Comparison of ENCODE assay signal across 20 cellular contexts in the genomic region with DNA sequence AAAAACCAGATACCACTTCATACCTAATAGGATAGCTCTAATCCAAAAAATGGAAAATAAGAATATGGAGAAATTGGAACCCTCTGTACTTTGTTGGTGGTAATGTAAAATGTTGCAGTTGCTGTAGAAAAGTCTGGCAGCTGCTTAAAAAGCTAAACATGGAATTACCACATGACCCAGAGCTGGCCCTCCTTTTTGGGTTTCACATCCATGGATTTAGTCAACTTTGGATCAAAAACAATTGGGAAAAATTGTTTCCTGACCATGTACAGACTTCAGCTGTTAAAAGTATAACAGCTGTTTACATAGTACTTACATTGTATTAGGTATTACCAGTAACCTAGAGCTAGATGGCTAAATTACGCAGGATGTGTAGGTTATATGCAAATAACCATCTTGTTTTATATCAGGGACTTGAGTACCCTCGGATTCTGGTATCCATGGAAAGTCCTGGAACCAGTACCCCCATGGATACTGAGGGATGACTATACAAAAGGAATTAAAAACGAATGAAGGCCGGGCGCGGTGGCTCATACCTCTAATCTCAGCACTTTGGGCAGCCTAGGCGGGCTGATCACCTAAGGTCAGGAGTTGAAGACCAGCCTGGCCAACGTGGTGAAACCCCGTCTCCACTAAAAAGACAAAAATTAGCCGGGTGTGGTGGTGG. TPM values are rescaled to one million over a fixed set of nuclear protein-coding genes. Genes with fewer than 3 reads are reported as not detected.
DNase-seq lines count a peak whose midpoint lies in the region; ATAC-seq, FAIRE-seq and TF ChIP-seq lines count a peak whose summit lies in the region.
"Had no signal": no experiment of that assay in that cellular context is flagged by ENCODE, and none has a peak within 500 bp of the region (broad histone marks: within the 10 kb centered on the region; RNA-seq: fewer than 3 reads in every experiment).

No MANE protein-coding gene starts in this region.

- H4K20me1 ChIP-seq in HepG2 (ENCODE audit: insufficient read depth, low read length) = peaks cover 8% of the 10 kb centered on the region; the same call in 1 of the 2 replicates

- H3K4me1 Mint-ChIP-seq in activated T-cell treated with anti-CD3 and anti-CD28 coated beads, Interleukin-2, amount 50 U/mL, for 24 hours (ENCODE audit: low read depth) = peaks cover 29% of the 10 kb centered on the region
- H3K4me1 Mint-ChIP-seq in activated T-cell treated with anti-CD3 and anti-CD28 coated beads, Interleukin-2, amount 50 U/mL, for 72 hours (ENCODE audit: low read depth) = peaks cover 16% of the 10 kb centered on the region

- H2AFZ ChIP-seq in HepG2 (ENCODE audit: low read length) = no peak overlapping the region

- H3K4me3 Mint-ChIP-seq in activated T-cell treated with anti-CD3 and anti-CD28 coated beads, Interleukin-2, amount 50 U/mL, for 24 hours = no peak overlapping the region
- H3K4me3 Mint-ChIP-seq in activated T-cell treated with anti-CD3 and anti-CD28 coated beads, Interleukin-2, amount 50 U/mL, for 72 hours = no peak overlapping the region
- H3K4me3 Mint-ChIP-seq: CD8-positive, alpha-beta T cell had no signal

- intact Hi-C loops in HepG2 (cut with micrococcal nuclease; ENCODE audit: unreplicated experiment) = no loop called here

- no peak for DNase-seq in activated T-cell treated with anti-CD3 and anti-CD28 coated beads, Interleukin-2, amount 50 U/mL, for 24 hours
- DNase-seq in activated T-cell treated with anti-CD3 and anti-CD28 coated beads, Interleukin-2, amount 50 U/mL, for 72 hours = no peak
- peak; percentile 12 to 50 for DNase-seq in SJCRH30
- no peak for DNase-seq in HepG2 (ENCODE audit: low spot score)
- no peak for DNase-seq in effector CD8-positive, alpha-beta T cell (lab: John Stamatoyannopoulos, UW)
- DNase-seq: 8988T; Calu3; CD8-positive, alpha-beta T cell; DMS53; EL; NCI-H1417 treated with DMSO at 0.1 percent for 48 hours; NCI-H187 treated with DMSO at 0.1 percent for 48 hours; NCI-H2227 treated with DMSO at 0.1 percent for 48 hours; NCI-H524; NCI-H82 had no signal

- no peaks in the 10 kb centered on the region for H3K9me3 Mint-ChIP-seq in activated T-cell treated with anti-CD3 and anti-CD28 coated beads, Interleukin-2, amount 50 U/mL, for 24 hours
- H3K9me3 Mint-ChIP-seq in activated T-cell treated with anti-CD3 and anti-CD28 coated beads, Interleukin-2, amount 50 U/mL, for 72 hours = no peaks in the 10 kb centered on the region
- H3K9me3 Mint-ChIP-seq: CD8-positive, alpha-beta T cell had no signal

- peaks cover 64% of the 10 kb centered on the region for H3K36me3 Mint-ChIP-seq in activated T-cell treated with anti-CD3 and anti-CD28 coated beads, Interleukin-2, amount 50 U/mL, for 24 hours (ENCODE audit: low read depth)
- H3K36me3 Mint-ChIP-seq in activated T-cell treated with anti-CD3 and anti-CD28 coated beads, Interleukin-2, amount 50 U/mL, for 72 hours (ENCODE audit: insufficient read depth in 2 of 2) = peaks cover 2 to 32% of the 10 kb centered on the region in 2 donors

- TF ChIP-seq POLR2A in HepG2 (IDR thresholded peaks at IDR 0.05; ENCODE audit: insufficient read depth in 1 of 2, low read depth in 2 of 2, low read length in 2 of 2) = no peak

- no TSS peak for BruUV-seq in HepG2 (replicated peaks; lab: Mats Ljungman, UMichigan)

- H3K4me3 ChIP-seq in SJCRH30 = no peak overlapping the region
- no peak overlapping the region for H3K4me3 ChIP-seq in HepG2 (replicated peaks in 1 of 3; ENCODE audit: insufficient read depth in 1 of 3, low read depth in 2 of 3, low read length in 3 of 3)
- H3K4me3 ChIP-seq in neutrophil (ENCODE audit: low read depth in 1 of 2, low read length in 1 of 2) = no peak overlapping the region
- H3K4me3 ChIP-seq: SJSA1 had no signal

- TF ChIP-seq EP300 in HepG2 (IDR thresholded peaks at IDR 0.05; ENCODE audit: low read depth in 2 of 2, low read length in 2 of 2) = no peak
- TF ChIP-seq EP300 in HepG2 (CRISPR knock-in tag; IDR thresholded peaks at IDR 0.05; ENCODE audit: borderline replicate concordance) = no peak

- H3K9me3 ChIP-seq in SJCRH30 (replicated peaks) = no peaks in the 10 kb centered on the region
- no peaks in the 10 kb centered on the region for H3K9me3 ChIP-seq in HepG2 (ENCODE audit: low read length)
- no peaks in the 10 kb centered on the region for H3K9me3 ChIP-seq in neutrophil
- H3K9me3 ChIP-seq: SJSA1 had no signal

- 88% methylated on average over 10 of the region's 10 CpGs for WGBS in HepG2 (ENCODE audit: low lambda C conversion rate)

- H3K27me3 Mint-ChIP-seq in activated T-cell treated with anti-CD3 and anti-CD28 coated beads, Interleukin-2, amount 50 U/mL, for 24 hours = no peaks in the 10 kb centered on the region
- no peaks in the 10 kb centered on the region for H3K27me3 Mint-ChIP-seq in activated T-cell treated with anti-CD3 and anti-CD28 coated beads, Interleukin-2, amount 50 U/mL, for 72 hours (ENCODE audit: low read depth)

- TF ChIP-seq RAD21 in HepG2 (CRISPR knock-in tag; IDR thresholded peaks at IDR 0.05) = no peak

- H3K4me1 ChIP-seq in SJCRH30 (peaks cover 9% of the 10 kb centered on the region), HepG2 (ENCODE audit: insufficient read depth, low read length) (peaks cover 31% of the 10 kb centered on the region), neutrophil (ENCODE audit: control insufficient read depth in 1 of 2, insufficient read depth in 1 of 2, low read depth in 1 of 2, low read length in 1 of 2) (peaks cover 49 to 55% of the 10 kb centered on the region in 2 experiments)

- H3K4me2 ChIP-seq in HepG2 (ENCODE audit: low read depth, low read length) = no peak overlapping the region
- H3K4me2 ChIP-seq: KMS-11 had no signal

- CTCF ChIA-PET in HepG2 (lab: Yijun Ruan, JAX; ENCODE audit: low intra/inter-chr PET ratio, low total read pairs) = no interaction called here

- H3K27me3 ChIP-seq in SJCRH30 (no peaks in the 10 kb centered on the region), HepG2 (ENCODE audit: control insufficient read depth in 1 of 2, insufficient read depth in 2 of 2, low read length in 2 of 2) (no peaks in the 10 kb centered on the region), neutrophil (no peaks in the 10 kb centered on the region)
- H3K27me3 ChIP-seq: SJSA1 had no signal

- no peak overlapping the region for H3K9ac ChIP-seq in HepG2 (ENCODE audit: insufficient read depth, low read depth, low read length)
- H3K9ac ChIP-seq: KMS-11 had no signal

- FAIRE-seq in HepG2 (lab: Jason Lieb, UNC) = no peak

- in situ Hi-C loops in HepG2 (cut with HindIII; ENCODE audit: extremely low pct_ligation_motif_present, low pct_unique_long_range_greater_than_20kb) = no loop called here

- POLR2A ChIA-PET in HepG2 (lab: Yijun Ruan, JAX) = interaction anchor here (0.7 to 5.0 kb wide), 3 partner anchors 12 to 433 kb away, joined by 3 to 25 read pairs (median 6); a partner anchor contains a TSS

- peaks cover 5% of the 10 kb centered on the region for H3K79me2 ChIP-seq in HepG2 (ENCODE audit: insufficient read depth, low read length)

- H3K36me3 ChIP-seq in SJCRH30 (peaks cover 41% of the 10 kb centered on the region), HepG2 (replicated peaks in 1 of 2; ENCODE audit: control insufficient read depth in 1 of 2, insufficient read depth in 2 of 2, low read length in 2 of 2) (peaks cover 10 to 39% of the 10 kb centered on the region in 2 experiments), neutrophil (peaks cover 43% of the 10 kb centered on the region)

- TF ChIP-seq CTCF in HepG2 (CRISPR knock-in tag; IDR thresholded peaks at IDR 0.05) (no peak), neutrophil (IDR thresholded peaks at IDR 0.05) (no peak)

- H3K27ac Mint-ChIP-seq in activated T-cell treated with anti-CD3 and anti-CD28 coated beads, Interleukin-2, amount 50 U/mL, for 24 hours = peak overlapping the region; percentile 29
- no peak overlapping the region for H3K27ac Mint-ChIP-seq in activated T-cell treated with anti-CD3 and anti-CD28 coated beads, Interleukin-2, amount 50 U/mL, for 72 hours
- H3K27ac Mint-ChIP-seq: CD8-positive, alpha-beta T cell had no signal

- H3K27ac ChIP-seq in SJCRH30 = peak overlapping the region; percentile 51; the same call in 1 of the 2 replicates
- H3K27ac ChIP-seq in HepG2 (ENCODE audit: extremely low read length, insufficient read depth, low read length) = no peak overlapping the region
- H3K27ac ChIP-seq in neutrophil = peak overlapping the region; percentile 71
- H3K27ac ChIP-seq: SJSA1 had no signal

- ATAC-seq in activated T-cell treated with anti-CD3 and anti-CD28 coated beads, Interleukin-2, amount 50 U/mL, for 72 hours (replicated peaks in 1 of 2) = no peak
- ATAC-seq in HepG2 (no peak), HG02852 (IDR thresholded peaks at IDR 0.05; ENCODE audit: unreplicated experiment) (no peak), HG03342 (IDR thresholded peaks at IDR 0.05; ENCODE audit: unreplicated experiment) (no peak)
- ATAC-seq: CD8-positive, alpha-beta T cell had no signal

RNA-seq across cellular contexts. Expression of a gene that starts 15.9 kb away (rescaled TPM):
- 100 to 1,000 TPM; 108 to 112 TPM for total RNA-seq in activated T-cell treated with anti-CD3 and anti-CD28 coated beads, Interleukin-2, amount 50 U/mL, for 72 hours
- total RNA-seq in SJCRH30 (2014; rRNA removed; shearing (Covaris generic)) = 239 and 246 TPM in 2 replicates
- total RNA-seq in HepG2 (2016; rRNA removed; fragmentation: Illumina TruSeq; extraction: Trizol) = 306 and 476 TPM in 2 replicates
- 42.9 and 56.4 TPM in 2 replicates for total RNA-seq in HepG2 (2016; cell fraction: cytosol; rRNA removed; fragmentation: Illumina TruSeq; extraction: Trizol; ENCODE audit: low read depth)
- total RNA-seq in HepG2 (2016; cell fraction: insoluble cytoplasmic fraction; rRNA removed; fragmentation: Illumina TruSeq; extraction: Trizol) = 309 and 474 TPM in 2 replicates
- total RNA-seq in HepG2 (2016; cell fraction: membrane; rRNA removed; fragmentation: Illumina TruSeq; extraction: Trizol) = 79.1 and 92.3 TPM in 2 replicates
- 126 TPM in 2 replicates for total RNA-seq in HepG2 (2016; cell fraction: nucleus; rRNA removed; fragmentation: Illumina TruSeq; extraction: Trizol)
- 95.9 and 102 TPM in 2 replicates for polyA plus RNA-seq in HepG2 (2011; rRNA removed)
- 43.2 and 82.0 TPM in 2 replicates for polyA plus RNA-seq in HepG2 (2011; cell fraction: cytosol; rRNA removed)
- polyA plus RNA-seq in HepG2 (2011; cell fraction: nucleus; rRNA removed) = 19.9 and 31.3 TPM in 2 replicates
- 102 and 153 TPM in 2 replicates for polyA plus RNA-seq in HepG2 (2012)
- polyA plus RNA-seq in HepG2 (2016; cell fraction: cytosol; fragmentation: Illumina TruSeq; extraction: Trizol; ENCODE audit: low read depth) = 26.1 and 28.0 TPM in 2 replicates
- polyA plus RNA-seq in HepG2 (2016; cell fraction: insoluble cytoplasmic fraction; fragmentation: Illumina TruSeq; extraction: Trizol; ENCODE audit: low read depth) = 484 and 519 TPM in 2 replicates
- polyA plus RNA-seq in HepG2 (2016; cell fraction: membrane; fragmentation: Illumina TruSeq; extraction: Trizol; ENCODE audit: low read depth) = 42.3 and 49.5 TPM in 2 replicates
- 166 and 181 TPM in 2 replicates for polyA plus RNA-seq in HepG2 (2016; cell fraction: nucleus; fragmentation: Illumina TruSeq; extraction: Trizol; ENCODE audit: insufficient read depth, low read depth)
- polyA minus RNA-seq in HepG2 (2011; rRNA and poly(A)+ RNA removed; ENCODE audit: low replicate concordance) = 73.7 and 236 TPM in 2 replicates
- 80.4 and 96.1 TPM in 2 replicates for polyA minus RNA-seq in HepG2 (2011; cell fraction: cytosol; rRNA and poly(A)+ RNA removed)
- polyA minus RNA-seq in HepG2 (2011; cell fraction: nucleus; rRNA and poly(A)+ RNA removed) = 51.5 and 96.6 TPM in 2 replicates

RNA-seq across cellular contexts. Expression of a gene that starts 35.5 kb away (rescaled TPM):
- total RNA-seq in activated T-cell treated with anti-CD3 and anti-CD28 coated beads, Interleukin-2, amount 50 U/mL, for 72 hours = 10 to 100 TPM; 23.4 to 27.6 TPM
- 30.0 and 30.4 TPM in 2 replicates for total RNA-seq in SJCRH30 (2014; rRNA removed; shearing (Covaris generic))
- 36.6 and 51.5 TPM in 2 replicates for total RNA-seq in HepG2 (2016; rRNA removed; fragmentation: Illumina TruSeq; extraction: Trizol)
- 3.1 and 3.9 TPM in 2 replicates for total RNA-seq in HepG2 (2016; cell fraction: cytosol; rRNA removed; fragmentation: Illumina TruSeq; extraction: Trizol; ENCODE audit: low read depth)
- 36.2 and 50.8 TPM in 2 replicates for total RNA-seq in HepG2 (2016; cell fraction: insoluble cytoplasmic fraction; rRNA removed; fragmentation: Illumina TruSeq; extraction: Trizol)
- total RNA-seq in HepG2 (2016; cell fraction: membrane; rRNA removed; fragmentation: Illumina TruSeq; extraction: Trizol) = 8.5 and 9.5 TPM in 2 replicates
- total RNA-seq in HepG2 (2016; cell fraction: nucleus; rRNA removed; fragmentation: Illumina TruSeq; extraction: Trizol) = 17.2 and 19.0 TPM in 2 replicates
- polyA plus RNA-seq in HepG2 (2011; rRNA removed) = 12.4 and 12.9 TPM in 2 replicates
- 7.3 and 9.6 TPM in 2 replicates for polyA plus RNA-seq in HepG2 (2011; cell fraction: cytosol; rRNA removed)
- 4.2 and 5.2 TPM in 2 replicates for polyA plus RNA-seq in HepG2 (2011; cell fraction: nucleus; rRNA removed)
- 10.5 and 14.2 TPM in 2 replicates for polyA plus RNA-seq in HepG2 (2012)
- polyA plus RNA-seq in HepG2 (2016; cell fraction: cytosol; fragmentation: Illumina TruSeq; extraction: Trizol; ENCODE audit: low read depth) = 1.4 and 1.8 TPM in 2 replicates
- 30.6 and 31.7 TPM in 2 replicates for polyA plus RNA-seq in HepG2 (2016; cell fraction: insoluble cytoplasmic fraction; fragmentation: Illumina TruSeq; extraction: Trizol; ENCODE audit: low read depth)
- 2.9 and 3.4 TPM in 2 replicates for polyA plus RNA-seq in HepG2 (2016; cell fraction: membrane; fragmentation: Illumina TruSeq; extraction: Trizol; ENCODE audit: low read depth)
- 15.2 TPM in 2 replicates for polyA plus RNA-seq in HepG2 (2016; cell fraction: nucleus; fragmentation: Illumina TruSeq; extraction: Trizol; ENCODE audit: insufficient read depth, low read depth)
- polyA minus RNA-seq in HepG2 (2011; rRNA and poly(A)+ RNA removed; ENCODE audit: low replicate concordance) = 13.5 and 23.0 TPM in 2 replicates
- 13.7 and 17.2 TPM in 2 replicates for polyA minus RNA-seq in HepG2 (2011; cell fraction: cytosol; rRNA and poly(A)+ RNA removed)
- polyA minus RNA-seq in HepG2 (2011; cell fraction: nucleus; rRNA and poly(A)+ RNA removed) = 13.6 and 16.0 TPM in 2 replicates

RNA-seq across cellular contexts. Expression of a gene that starts 39.5 kb away (rescaled TPM):
- total RNA-seq in activated T-cell treated with anti-CD3 and anti-CD28 coated beads, Interleukin-2, amount 50 U/mL, for 72 hours = 10 to 100 TPM; 45.1 to 54.6 TPM
- total RNA-seq in SJCRH30 (2014; rRNA removed; shearing (Covaris generic)) = 32.0 and 32.3 TPM in 2 replicates
- total RNA-seq in HepG2 (2016; rRNA removed; fragmentation: Illumina TruSeq; extraction: Trizol) = 44.9 and 54.0 TPM in 2 replicates
- total RNA-seq in HepG2 (2016; cell fraction: cytosol; rRNA removed; fragmentation: Illumina TruSeq; extraction: Trizol; ENCODE audit: low read depth) = 13.8 and 14.5 TPM in 2 replicates
- total RNA-seq in HepG2 (2016; cell fraction: insoluble cytoplasmic fraction; rRNA removed; fragmentation: Illumina TruSeq; extraction: Trizol) = 42.9 and 56.1 TPM in 2 replicates
- 24.3 and 24.9 TPM in 2 replicates for total RNA-seq in HepG2 (2016; cell fraction: membrane; rRNA removed; fragmentation: Illumina TruSeq; extraction: Trizol)
- total RNA-seq in HepG2 (2016; cell fraction: nucleus; rRNA removed; fragmentation: Illumina TruSeq; extraction: Trizol) = 26.7 and 27.1 TPM in 2 replicates
- polyA plus RNA-seq in HepG2 (2011; rRNA removed) = 22.4 and 23.1 TPM in 2 replicates
- polyA plus RNA-seq in HepG2 (2011; cell fraction: cytosol; rRNA removed) = 13.4 and 19.6 TPM in 2 replicates
- polyA plus RNA-seq in HepG2 (2011; cell fraction: nucleus; rRNA removed) = 14.2 and 19.9 TPM in 2 replicates
- polyA plus RNA-seq in HepG2 (2012) = 27.9 and 33.6 TPM in 2 replicates
- polyA plus RNA-seq in HepG2 (2016; cell fraction: cytosol; fragmentation: Illumina TruSeq; extraction: Trizol; ENCODE audit: low read depth) = 10.1 and 11.8 TPM in 2 replicates
- polyA plus RNA-seq in HepG2 (2016; cell fraction: insoluble cytoplasmic fraction; fragmentation: Illumina TruSeq; extraction: Trizol; ENCODE audit: low read depth) = 53.4 and 56.9 TPM in 2 replicates
- 20.0 and 20.3 TPM in 2 replicates for polyA plus RNA-seq in HepG2 (2016; cell fraction: membrane; fragmentation: Illumina TruSeq; extraction: Trizol; ENCODE audit: low read depth)
- polyA plus RNA-seq in HepG2 (2016; cell fraction: nucleus; fragmentation: Illumina TruSeq; extraction: Trizol; ENCODE audit: insufficient read depth, low read depth) = 42.2 and 47.7 TPM in 2 replicates
- polyA minus RNA-seq in HepG2 (2011; rRNA and poly(A)+ RNA removed; ENCODE audit: low replicate concordance) = 14.2 and 29.7 TPM in 2 replicates
- polyA minus RNA-seq in HepG2 (2011; cell fraction: cytosol; rRNA and poly(A)+ RNA removed) = 7.2 and 11.6 TPM in 2 replicates
- polyA minus RNA-seq in HepG2 (2011; cell fraction: nucleus; rRNA and poly(A)+ RNA removed) = 34.4 and 47.7 TPM in 2 replicates

Comparison
In these comparisons a context has a peak if more than half of its experiments do, and no peak if none do; other contexts are left out.
1. DNase-seq: peak in SJCRH30 (2 of 2); none in activated T-cell treated with anti-CD3 and anti-CD28 coated beads, Interleukin-2, amount 50 U/mL, for 24 hours (single experiment), activated T-cell treated with anti-CD3 and anti-CD28 coated beads, Interleukin-2, amount 50 U/mL, for 72 hours (0 of 2), HepG2 (single experiment) and effector CD8-positive, alpha-beta T cell (single experiment).